Comparison of ENCODE assay signal across 12 cellular contexts in genomic region chr5:54533541-54534179, GRCh38. TPM values are rescaled to one million over a fixed set of nuclear protein-coding genes. Genes with fewer than 3 reads are reported as not detected.
A peak's percentile ranks its signal among the peaks of the same experiment; 100 is the strongest.
DNase-seq lines count a peak whose midpoint lies in the region; ATAC-seq and TF ChIP-seq lines count a peak whose summit lies in the region.
"Had no signal": no experiment of that assay in that cellular context is flagged by ENCODE, and none has a peak within 500 bp of the region (broad histone marks: within the 10 kb centered on the region; RNA-seq: fewer than 3 reads in every experiment).

No MANE protein-coding gene starts in this region.

- peaks cover 8% of the 10 kb centered on the region for H3F3A ChIP-seq in neural progenitor cell (ENCODE audit: low read depth)

- H3K9ac ChIP-seq in neural progenitor cell, result no peak overlapping the region

- peaks cover 70% of the 10 kb centered on the region for H3K79me2 ChIP-seq in neural progenitor cell (ENCODE audit: low read depth)

- peaks cover 39% of the 10 kb centered on the region for H3K4me1 ChIP-seq in cardiac muscle cell (ENCODE audit: low read depth)
- H3K4me1 ChIP-seq in neural progenitor cell, result peaks cover 15% of the 10 kb centered on the region
- peaks cover 3% of the 10 kb centered on the region for H3K4me1 ChIP-seq in urinary bladder (ENCODE audit: insufficient read depth)

- no peaks in the 10 kb centered on the region for H3K27me3 Mint-ChIP-seq in activated naive CD8-positive, alpha-beta T cell treated with anti-CD3 and anti-CD28 coated beads, Interleukin-2, amount 10 ng/mL, durations not matched to agents 7 days and 5 days
- no peaks in the 10 kb centered on the region for H3K27me3 Mint-ChIP-seq in activated naive CD8-positive, alpha-beta T cell treated with anti-CD3 and anti-CD28 coated beads for 36 hours
- H3K27me3 Mint-ChIP-seq in neural progenitor cell (ENCODE audit: insufficient read depth, low read depth), result no peaks in the 10 kb centered on the region
- H3K27me3 Mint-ChIP-seq: naive thymus-derived CD8-positive, alpha-beta T cell had no signal

- no peak for DNase-seq in activated naive CD8-positive, alpha-beta T cell treated with anti-CD3 and anti-CD28 coated beads, Interleukin-2, amount 10 ng/mL, durations not matched to agents 7 days and 5 days
- DNase-seq in activated naive CD8-positive, alpha-beta T cell treated with anti-CD3 and anti-CD28 coated beads for 36 hours, result no peak
- peak; percentile 44 to 72 for DNase-seq in cardiac muscle cell (ENCODE audit: low read depth in 1 of 2, low spot score in 1 of 2)
- DNase-seq in neural progenitor cell (ENCODE audit: low spot score), result peak; percentile 65
- no peak for DNase-seq in NCI-H2171 (lab: John Stamatoyannopoulos, UW)
- no peak for DNase-seq in NCI-H146 treated with DMSO at 0.1 percent for 48 hours (lab: John Stamatoyannopoulos, UW; ENCODE audit: unreplicated experiment)
- DNase-seq: activated CD4-positive, alpha-beta T cell treated with anti-CD3 and anti-CD28 coated beads, Interleukin-2, amount 50 U/mL, for 1 hour; effector CD4-positive, alpha-beta T cell; naive thymus-derived CD8-positive, alpha-beta T cell had no signal

- H4K20me1 ChIP-seq in neural progenitor cell (ENCODE audit: low read depth), result peaks cover 19% of the 10 kb centered on the region

- no peak overlapping the region for H3K4me3 Mint-ChIP-seq in activated naive CD8-positive, alpha-beta T cell treated with anti-CD3 and anti-CD28 coated beads, Interleukin-2, amount 10 ng/mL, durations not matched to agents 7 days and 5 days
- no peak overlapping the region for H3K4me3 Mint-ChIP-seq in activated naive CD8-positive, alpha-beta T cell treated with anti-CD3 and anti-CD28 coated beads for 36 hours
- no peak overlapping the region for H3K4me3 Mint-ChIP-seq in neural progenitor cell
- H3K4me3 Mint-ChIP-seq: naive thymus-derived CD8-positive, alpha-beta T cell had no signal

- H3K4me3 ChIP-seq in cardiac muscle cell (no peak overlapping the region), neural progenitor cell (no peak overlapping the region), urinary bladder (ENCODE audit: low read depth, low read length) (no peak overlapping the region)

- H3K4me1 Mint-ChIP-seq in activated naive CD8-positive, alpha-beta T cell treated with anti-CD3 and anti-CD28 coated beads, Interleukin-2, amount 10 ng/mL, durations not matched to agents 7 days and 5 days, result peaks cover 7% of the 10 kb centered on the region
- peaks cover 36% of the 10 kb centered on the region for H3K4me1 Mint-ChIP-seq in activated naive CD8-positive, alpha-beta T cell treated with anti-CD3 and anti-CD28 coated beads for 36 hours
- peaks cover 25% of the 10 kb centered on the region for H3K4me1 Mint-ChIP-seq in neural progenitor cell

- no peak for ATAC-seq in activated naive CD8-positive, alpha-beta T cell treated with anti-CD3 and anti-CD28 coated beads, Interleukin-2, amount 10 ng/mL, durations not matched to agents 7 days and 5 days (ENCODE audit: low read depth)
- ATAC-seq in GM19467 (IDR thresholded peaks at IDR 0.05; ENCODE audit: unreplicated experiment), result no peak
- ATAC-seq: naive thymus-derived CD8-positive, alpha-beta T cell had no signal

- H3K36me3 ChIP-seq in cardiac muscle cell (no peaks in the 10 kb centered on the region), neural progenitor cell (no peaks in the 10 kb centered on the region), urinary bladder (ENCODE audit: insufficient read depth) (no peaks in the 10 kb centered on the region)

- H3K36me3 Mint-ChIP-seq in activated naive CD8-positive, alpha-beta T cell treated with anti-CD3 and anti-CD28 coated beads, Interleukin-2, amount 10 ng/mL, durations not matched to agents 7 days and 5 days, result peaks cover 19% of the 10 kb centered on the region
- peaks cover 11% of the 10 kb centered on the region for H3K36me3 Mint-ChIP-seq in activated naive CD8-positive, alpha-beta T cell treated with anti-CD3 and anti-CD28 coated beads for 36 hours
- peaks cover 2% of the 10 kb centered on the region for H3K36me3 Mint-ChIP-seq in neural progenitor cell

- H3K9me3 Mint-ChIP-seq in activated naive CD8-positive, alpha-beta T cell treated with anti-CD3 and anti-CD28 coated beads, Interleukin-2, amount 10 ng/mL, durations not matched to agents 7 days and 5 days, result no peaks in the 10 kb centered on the region
- H3K9me3 Mint-ChIP-seq in activated naive CD8-positive, alpha-beta T cell treated with anti-CD3 and anti-CD28 coated beads for 36 hours, result no peaks in the 10 kb centered on the region
- H3K9me3 Mint-ChIP-seq in neural progenitor cell, result no peaks in the 10 kb centered on the region

- H3K27ac Mint-ChIP-seq in activated naive CD8-positive, alpha-beta T cell treated with anti-CD3 and anti-CD28 coated beads, Interleukin-2, amount 10 ng/mL, durations not matched to agents 7 days and 5 days, result peak overlapping the region; percentile 36
- H3K27ac Mint-ChIP-seq in activated naive CD8-positive, alpha-beta T cell treated with anti-CD3 and anti-CD28 coated beads for 36 hours, result no peak overlapping the region
- peak overlapping the region; percentile 83 for H3K27ac Mint-ChIP-seq in neural progenitor cell

- WGBS in urinary bladder, result 44% methylated on average over 10 of the region's 10 CpGs

- no peak overlapping the region for H2AFZ ChIP-seq in neural progenitor cell (replicated peaks)

- TF ChIP-seq CTCF in cardiac muscle cell (IDR thresholded peaks at IDR 0.05; ENCODE audit: low read depth, low read length) (no peak), neural progenitor cell (IDR thresholded peaks at IDR 0.05) (no peak)

- H3K27ac ChIP-seq in cardiac muscle cell (peak overlapping the region; percentile 90), neural progenitor cell (peak overlapping the region; percentile 32), urinary bladder (ENCODE audit: low read depth) (peak overlapping the region; percentile 65)
- H3K27ac ChIP-seq: 22Rv1 had no signal

- peak overlapping the region; percentile 37 for H3K4me2 ChIP-seq in neural progenitor cell

- POLR2A ChIA-PET in activated naive CD8-positive, alpha-beta T cell treated with anti-CD3 and anti-CD28 coated beads, Interleukin-2, amount 10 ng/mL, durations not matched to agents 7 days and 5 days (lab: Charles Lee), result no interaction called here

- H3K9me3 ChIP-seq in cardiac muscle cell (ENCODE audit: low read depth) (no peaks in the 10 kb centered on the region), neural progenitor cell (ENCODE audit: low read depth) (no peaks in the 10 kb centered on the region)

- H3K27me3 ChIP-seq in cardiac muscle cell (no peaks in the 10 kb centered on the region), neural progenitor cell (no peaks in the 10 kb centered on the region)

RNA-seq across cellular contexts. Expression of gene SNX18, which starts 16.1 kb away (rescaled TPM):
- total RNA-seq in activated naive CD8-positive, alpha-beta T cell treated with anti-CD3 and anti-CD28 coated beads, Interleukin-2, amount 10 ng/mL, durations not matched to agents 7 days and 5 days, result 10 to 100 TPM; 24.6 to 26.2 TPM
- 1 to 10 TPM; 7.4 to 7.6 TPM for total RNA-seq in activated naive CD8-positive, alpha-beta T cell treated with anti-CD3 and anti-CD28 coated beads for 36 hours
- 108 and 120 TPM in 2 replicates for total RNA-seq in cardiac muscle cell
- polyA plus RNA-seq in cardiac muscle cell, result 8.7 and 15.6 TPM in 2 replicates
- 17.9 and 20.0 TPM in 2 replicates for total RNA-seq in neural progenitor cell (ENCODE audit: low replicate concordance)
- 43.6 TPM for total RNA-seq in urinary bladder
- polyA plus RNA-seq in urinary bladder, result 17.2 TPM

Comparison
In these comparisons a context has a peak if more than half of its experiments do, and no peak if none do; other contexts are left out.
1. DNase-seq: peak in cardiac muscle cell (2 of 2) and neural progenitor cell (single experiment); none in activated naive CD8-positive, alpha-beta T cell treated with anti-CD3 and anti-CD28 coated beads, Interleukin-2, amount 10 ng/mL, durations not matched to agents 7 days and 5 days (single experiment), activated naive CD8-positive, alpha-beta T cell treated with anti-CD3 and anti-CD28 coated beads for 36 hours (single experiment), NCI-H2171 (single experiment) and NCI-H146 treated with DMSO at 0.1 percent for 48 hours (single experiment).
2. H3K27ac ChIP-seq: peak in every context shown above with its lines; median percentile 90 in cardiac muscle cell; 65 in urinary bladder; 32 in neural progenitor cell.